Comparison of ENCODE assay signal across 8 cellular contexts in the genomic region with DNA sequence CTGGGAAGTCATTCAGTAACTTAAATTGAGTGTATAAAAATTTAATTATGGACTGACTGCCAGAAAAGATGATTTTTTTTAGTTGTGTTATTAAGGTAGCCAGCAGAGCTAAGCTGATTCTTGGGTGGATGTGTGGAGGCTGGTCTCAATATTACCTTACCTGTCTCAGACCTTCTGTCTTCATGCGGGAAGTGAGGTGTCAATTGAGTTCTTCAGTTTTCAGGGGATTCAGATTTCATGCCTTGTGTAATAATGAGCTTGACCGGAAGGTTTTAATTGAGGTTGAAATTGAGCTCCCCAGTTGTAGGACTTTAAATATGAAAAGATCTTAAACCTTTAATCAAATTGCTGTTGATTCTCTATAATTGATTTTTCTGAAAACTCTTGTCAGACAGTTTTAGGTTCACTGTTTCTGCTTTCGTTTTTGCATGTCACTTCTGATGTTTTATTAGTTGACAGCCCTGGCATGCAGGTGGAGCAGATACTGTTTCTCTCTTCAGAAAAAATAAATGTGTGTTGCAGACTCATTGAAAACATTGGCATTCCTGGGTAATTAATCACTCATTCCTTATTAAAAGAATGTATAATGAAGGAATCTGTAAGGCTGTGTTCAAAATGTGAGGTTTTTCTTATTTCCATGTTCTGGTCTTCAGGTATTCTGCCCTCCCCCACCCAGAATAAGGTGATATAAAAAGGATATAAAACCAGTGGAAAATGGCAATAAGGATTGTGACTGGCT. TPM values are rescaled to one million over a fixed set of nuclear protein-coding genes. Genes with fewer than 3 reads are reported as not detected.
DNase-seq lines count a peak whose midpoint lies in the region; ATAC-seq lines count a peak whose summit lies in the region.

No MANE protein-coding gene starts in this region.

- H3K4me1 Mint-ChIP-seq in activated T-helper 2 cell treated with anti-CD3 and anti-CD28 coated beads, Interferon-gamma antibody, Interleukin-2, Interleukin-4, amounts not matched to agents 10 μg/mL and 5 μg/mL and 100 μg/mL, durations not matched to agents 14 hours and 24 hours and 36 hours (ENCODE audit: low read depth) = peaks cover 87% of the 10 kb centered on the region

- no peaks in the 10 kb centered on the region for H3K9me3 ChIP-seq in mucosa of rectum (ENCODE audit: control insufficient read depth in 2 of 2, low read length in 2 of 2)

- peak overlapping the region; percentile 93 for H3K27ac Mint-ChIP-seq in activated T-helper 2 cell treated with anti-CD3 and anti-CD28 coated beads, Interferon-gamma antibody, Interleukin-2, Interleukin-4, amounts not matched to agents 10 μg/mL and 5 μg/mL and 100 μg/mL, durations not matched to agents 14 hours and 24 hours and 36 hours

- H3K36me3 Mint-ChIP-seq in activated T-helper 2 cell treated with anti-CD3 and anti-CD28 coated beads, Interferon-gamma antibody, Interleukin-2, Interleukin-4, amounts not matched to agents 10 μg/mL and 5 μg/mL and 100 μg/mL, durations not matched to agents 14 hours and 24 hours and 36 hours (ENCODE audit: low read depth) = peaks cover 20% of the 10 kb centered on the region

- H3K27ac ChIP-seq in mucosa of rectum (ENCODE audit: low read depth in 2 of 2, low read length in 2 of 2) = peak overlapping the region; percentile 85 to 92

- peak overlapping the region; percentile 62 to 79 for H3K4me3 ChIP-seq in mucosa of rectum (ENCODE audit: low read length in 2 of 2)

- no peaks in the 10 kb centered on the region for H3K27me3 Mint-ChIP-seq in activated T-helper 2 cell treated with anti-CD3 and anti-CD28 coated beads, Interferon-gamma antibody, Interleukin-2, Interleukin-4, amounts not matched to agents 10 μg/mL and 5 μg/mL and 100 μg/mL, durations not matched to agents 14 hours and 24 hours and 36 hours (ENCODE audit: low read depth)

- DNase-seq in activated T-helper 2 cell treated with anti-CD3 and anti-CD28 coated beads, Interferon-gamma antibody, Interleukin-2, Interleukin-4, amounts not matched to agents 10 μg/mL and 5 μg/mL and 100 μg/mL, durations not matched to agents 14 hours and 24 hours and 36 hours (ENCODE audit: low spot score) = no peak
- no peak for DNase-seq in activated gamma-delta T cell treated with Interleukin-2 at 50 U/mL for 16 hours
- no peak for DNase-seq in SIG-M5 (lab: John Stamatoyannopoulos, UW)
- no peak for DNase-seq in NCI-H146 (lab: John Stamatoyannopoulos, UW)
- DNase-seq in activated CD4-positive, CD25-positive, alpha-beta regulatory T cell treated with anti-CD3 and anti-CD28 coated beads, Interleukin-2, amount 50 U/mL, for 72 hours = no peak

- ATAC-seq in GM19023 (IDR thresholded peaks at IDR 0.05; ENCODE audit: unreplicated experiment) (peak; percentile 14), HG02938 (IDR thresholded peaks at IDR 0.05; ENCODE audit: unreplicated experiment) (peak; percentile 15)

- H3K4me3 Mint-ChIP-seq in activated T-helper 2 cell treated with anti-CD3 and anti-CD28 coated beads, Interferon-gamma antibody, Interleukin-2, Interleukin-4, amounts not matched to agents 10 μg/mL and 5 μg/mL and 100 μg/mL, durations not matched to agents 14 hours and 24 hours and 36 hours (ENCODE audit: low read depth) = peak overlapping the region; percentile 81

- peak overlapping the region; percentile 48 to 56 for H3K9ac ChIP-seq in mucosa of rectum (ENCODE audit: low read depth in 1 of 2, low read length in 2 of 2)

- intact Hi-C loops in activated T-helper 2 cell treated with anti-CD3 and anti-CD28 coated beads, Interferon-gamma antibody, Interleukin-2, Interleukin-4, amounts not matched to agents 10 μg/mL and 5 μg/mL and 100 μg/mL, durations not matched to agents 14 hours and 24 hours and 36 hours (cut with micrococcal nuclease) = loop anchor here (1.0 to 10.0 kb wide), 4 partner anchors 11 to 104 kb away; partner anchors contain the start of genes ATXN7, PSMD6 and THOC7

- no peaks in the 10 kb centered on the region for H3K36me3 ChIP-seq in mucosa of rectum (ENCODE audit: control insufficient read depth in 2 of 2, insufficient read depth in 2 of 2, low read length in 2 of 2)

- H3K9me3 Mint-ChIP-seq in activated T-helper 2 cell treated with anti-CD3 and anti-CD28 coated beads, Interferon-gamma antibody, Interleukin-2, Interleukin-4, amounts not matched to agents 10 μg/mL and 5 μg/mL and 100 μg/mL, durations not matched to agents 14 hours and 24 hours and 36 hours = no peaks in the 10 kb centered on the region

- peaks cover 46 to 68% of the 10 kb centered on the region in 2 donors for H3K4me1 ChIP-seq in mucosa of rectum (ENCODE audit: control insufficient read depth in 2 of 2, insufficient read depth in 2 of 2, low read length in 2 of 2)

- no peaks in the 10 kb centered on the region for H3K27me3 ChIP-seq in mucosa of rectum (ENCODE audit: control insufficient read depth in 2 of 2, insufficient read depth in 2 of 2, low read length in 2 of 2)

RNA-seq across cellular contexts. Expression of gene PSMD6, which starts 54.5 kb away (rescaled TPM):
- total RNA-seq in activated T-helper 2 cell treated with anti-CD3 and anti-CD28 coated beads, Interferon-gamma antibody, Interleukin-2, Interleukin-4, amounts not matched to agents 10 μg/mL and 5 μg/mL and 100 μg/mL, durations not matched to agents 14 hours and 24 hours and 36 hours = 125 and 131 TPM in 2 replicates

RNA-seq across cellular contexts. Expression of gene SCAANT1, which starts 56.6 kb away (rescaled TPM):
- total RNA-seq in activated T-helper 2 cell treated with anti-CD3 and anti-CD28 coated beads, Interferon-gamma antibody, Interleukin-2, Interleukin-4, amounts not matched to agents 10 μg/mL and 5 μg/mL and 100 μg/mL, durations not matched to agents 14 hours and 24 hours and 36 hours = 1.8 TPM in 1 of 2 replicates, not detected in the other
